Comparison of ENCODE assay signal across 18 cellular contexts in genomic region chr3:45759851-45760250, GRCh38. TPM values are rescaled to one million over a fixed set of nuclear protein-coding genes. Genes with fewer than 3 reads are reported as not detected.
DNase-seq lines count a peak whose midpoint lies in the region; ATAC-seq and TF ChIP-seq lines count a peak whose summit lies in the region.
"Had no signal": no experiment of that assay in that cellular context is flagged by ENCODE, and none has a peak within 500 bp of the region (broad histone marks: within the 10 kb centered on the region; RNA-seq: fewer than 3 reads in every experiment).

No MANE protein-coding gene starts in this region.

- H3K36me3 Mint-ChIP-seq in MCF 10A (ENCODE audit: insufficient read depth, unreplicated experiment) = no peaks in the 10 kb centered on the region
- H3K36me3 Mint-ChIP-seq in WTC11 = no peaks in the 10 kb centered on the region
- H3K36me3 Mint-ChIP-seq: CD4-positive, alpha-beta memory T cell had no signal

- peaks cover 6% of the 10 kb centered on the region for H3K4me1 Mint-ChIP-seq in MCF 10A (ENCODE audit: insufficient read depth, unreplicated experiment)
- peaks cover 20% of the 10 kb centered on the region for H3K4me1 Mint-ChIP-seq in WTC11

- H3K4me3 Mint-ChIP-seq in MCF 10A (ENCODE audit: unreplicated experiment) (no peak overlapping the region), WTC11 (no peak overlapping the region)
- H3K4me3 Mint-ChIP-seq: CD4-positive, alpha-beta memory T cell had no signal

- H3K9me3 ChIP-seq in breast epithelium (no peaks in the 10 kb centered on the region), lung (ENCODE audit: control insufficient read depth in 2 of 2, insufficient read depth in 1 of 2, low read length in 1 of 2) (no peaks in the 10 kb centered on the region), A673 (ENCODE audit: low read depth, low read length, poor library complexity, severe bottlenecking) (no peaks in the 10 kb centered on the region)
- H3K9me3 ChIP-seq: A549, Caco-2 had no signal

- H3K27me3 Mint-ChIP-seq in MCF 10A (ENCODE audit: insufficient read depth, unreplicated experiment) (no peaks in the 10 kb centered on the region), WTC11 (ENCODE audit: low read depth) (no peaks in the 10 kb centered on the region; the same call in 1 of the 2 replicates)

- H3K9me3 Mint-ChIP-seq in MCF 10A (ENCODE audit: unreplicated experiment) (no peaks in the 10 kb centered on the region), WTC11 (no peaks in the 10 kb centered on the region)
- H3K9me3 Mint-ChIP-seq: CD4-positive, alpha-beta memory T cell had no signal

- H3K4me3 ChIP-seq in breast epithelium (no peak overlapping the region), lung (no peak overlapping the region), A673 (ENCODE audit: low read depth, low read length, poor library complexity, severe bottlenecking) (no peak overlapping the region)
- H3K4me3 ChIP-seq: A549 had no signal

- H3K27me3 ChIP-seq in breast epithelium = no peaks in the 10 kb centered on the region
- H3K27me3 ChIP-seq in lung (ENCODE audit: control insufficient read depth, insufficient read depth) = no peaks in the 10 kb centered on the region
- H3K27me3 ChIP-seq in A673 (replicated peaks; ENCODE audit: insufficient read depth, low read depth, low read length, poor library complexity) = no peaks in the 10 kb centered on the region

- 87 to 90% methylated on average over 12 of the region's 12 CpGs for WGBS in lung, 2 donors

- CTCF ChIA-PET in MCF 10A (lab: Yijun Ruan, JAX) (interaction anchor here (0.9 to 5.7 kb wide), 12 partner anchors 11 to 319 kb away, joined by 3 to 92 read pairs (median 8); no protein-coding TSS in a partner anchor), WTC11 (lab: Charles Lee) (interaction anchor here (0.8 to 2.7 kb wide), 9 partner anchors 9 to 213 kb away, joined by 3 to 34 read pairs (median 7); partner anchors contain the start of gene LZTFL1), A673 (lab: Charles Lee) (no interaction called here)

- BruUV-seq in MCF 10A (replicated peaks; lab: Mats Ljungman, UMichigan) (no TSS peak), A673 (replicated peaks; lab: Mats Ljungman, UMichigan) (no TSS peak)

- intact Hi-C loops in breast epithelium (cut with DNase I; ENCODE audit: low total_unique reads) = no loop called here
- intact Hi-C loops in MCF 10A (cut with micrococcal nuclease) = loop anchor here (5.0 to 10.0 kb wide), 2 partner anchors 57 to 615 kb away; partner anchors contain the start of gene CCR5
- intact Hi-C loops in A673 (cut with micrococcal nuclease; ENCODE audit: unreplicated experiment) = loop anchor here (5.0 kb wide), 1 partner anchor 317 kb away; no protein-coding TSS in a partner anchor

- H3K4me1 ChIP-seq in breast epithelium (no peaks in the 10 kb centered on the region), lung (ENCODE audit: control insufficient read depth in 2 of 2, insufficient read depth in 2 of 2, low read length in 2 of 2) (no peaks in the 10 kb centered on the region), A673 (ENCODE audit: insufficient read depth, low read length, poor library complexity, severe bottlenecking) (no peaks in the 10 kb centered on the region)
- H3K4me1 ChIP-seq: A549 had no signal

- H3K27ac Mint-ChIP-seq in MCF 10A (ENCODE audit: low read depth, unreplicated experiment) (no peak overlapping the region), WTC11 (0 out of 2 replicates have a peak overlapping the region, but pooled peaks have one; percentile 21)
- H3K27ac Mint-ChIP-seq: CD4-positive, alpha-beta memory T cell had no signal

- no peak for ATAC-seq in WTC11
- ATAC-seq in lung (ENCODE audit: insufficient read depth, low FRiP score) = no peak
- ATAC-seq: A549, HCT116 had no signal

- H3K27ac ChIP-seq in breast epithelium (no peak overlapping the region), lung (ENCODE audit: low read depth in 1 of 2, low read length in 1 of 2) (no peak overlapping the region), A673 (ENCODE audit: low read depth, low read length, poor library complexity, severe bottlenecking) (no peak overlapping the region)
- H3K27ac ChIP-seq: A549 had no signal

- POLR2A ChIA-PET in MCF 10A (lab: Yijun Ruan, JAX) (interaction anchor here (1.8 kb wide), 1 partner anchor 11 kb away, joined by 4 read pairs; no protein-coding TSS in a partner anchor), WTC11 (lab: Charles Lee) (no interaction called here), A673 (lab: Charles Lee; ENCODE audit: low non-redundant PET) (no interaction called here)

- no peak for TF ChIP-seq CTCF in breast epithelium (IDR thresholded peaks at IDR 0.05)
- no peak for TF ChIP-seq CTCF in MCF 10A (IDR thresholded peaks at IDR 0.05; ENCODE audit: unreplicated experiment)
- no peak for TF ChIP-seq CTCF in WTC11 (IDR thresholded peaks at IDR 0.05)
- TF ChIP-seq CTCF in lung (IDR thresholded peaks at IDR 0.05; ENCODE audit: control extremely low read depth, extremely low read depth) = no peak
- TF ChIP-seq CTCF in A673 (conservative IDR thresholded peaks at IDR 0.05; ENCODE audit: low read depth, low read length) = no peak

- H3K36me3 ChIP-seq in breast epithelium (no peaks in the 10 kb centered on the region), lung (ENCODE audit: control insufficient read depth in 2 of 2, insufficient read depth in 2 of 2, low read length in 2 of 2) (no peaks in the 10 kb centered on the region), A673 (ENCODE audit: insufficient read depth, low read length, poor library complexity, severe bottlenecking) (no peaks in the 10 kb centered on the region)

- peak; percentile 3 to 7 for DNase-seq in breast epithelium (ENCODE audit: low spot score in 2 of 2)
- DNase-seq in MCF 10A (ENCODE audit: unreplicated experiment) = no peak
- DNase-seq in WTC11 (ENCODE audit: low spot score) = no peak
- DNase-seq in lung (ENCODE audit: low spot score) = peak; percentile 20
- DNase-seq in A673 (ENCODE audit: low spot score) = no peak
- DNase-seq in midbrain (lab: John Stamatoyannopoulos, UW) = no peak
- DNase-seq in epidermal melanocyte (ENCODE audit: insufficient read length, low spot score) = no peak
- DNase-seq: 8988T; C1 segment of cervical spinal cord; Caco-2; CD4-positive, alpha-beta memory T cell; DMS153; DND-41; GOT3; H7 had no signal

- no peak for TF ChIP-seq POLR2A in breast epithelium (IDR thresholded peaks at IDR 0.05)

TF ChIP-seq in WTC11, 78 proteins besides CTCF, POLR2A, EP300 and RAD21 (continues in another document):
- TF ChIP-seq ATF3 (CRISPR knock-in tag; conservative IDR thresholded peaks at IDR 0.05) = no peak
- TF ChIP-seq ZNF263 (CRISPR knock-in tag; IDR thresholded peaks at IDR 0.05; ENCODE audit: low read depth) = no peak
- no peak for TF ChIP-seq STAT6 (CRISPR knock-in tag; conservative IDR thresholded peaks at IDR 0.05; ENCODE audit: low read depth)
- TF ChIP-seq ATF2 (CRISPR knock-in tag; IDR thresholded peaks at IDR 0.05; ENCODE audit: borderline replicate concordance, low read depth) = no peak
- no peak for TF ChIP-seq IRF2 (CRISPR knock-in tag; IDR thresholded peaks at IDR 0.05; ENCODE audit: borderline replicate concordance, low read depth)

RNA-seq across cellular contexts. Expression of gene SLC6A20, which starts 36.5 kb away (rescaled TPM):
- 1 to 10 TPM in 1 of 3 donors, under 1 TPM in 2; 0.16 to 1.2 (median 0.33) TPM for total RNA-seq in breast epithelium
- not detected in 2 replicates for total RNA-seq in MCF 10A (2022)
- total RNA-seq in WTC11 (2021) = 0.16 to 0.27 TPM (median 0.26 TPM) in 3 replicates
- total RNA-seq in lung = 10 to 100 TPM in 1 of 2 donors, under 1 TPM in 1; 0.28 to 10.2 TPM
- polyA plus RNA-seq in lung = 1 to 10 TPM in 1 of 2 donors, under 1 TPM in 1; 0.88 to 2.7 TPM
- total RNA-seq in A673 (2021) = not detected in 2 replicates
- total RNA-seq: CD4-positive, alpha-beta memory T cell had no signal
- polyA plus RNA-seq: A549, BJ had no signal

Comparison
In these comparisons a context has a peak if more than half of its experiments do, and no peak if none do; other contexts are left out.
1. DNase-seq: peak in breast epithelium (2 of 2) and lung (single experiment); none in MCF 10A (single experiment), WTC11 (single experiment), A673 (single experiment), midbrain (single experiment) and epidermal melanocyte (single experiment).